ENCODE assay signal across 27 cellular contexts in genomic region chr4:169800541-169800940, GRCh38.
"Had no signal": no experiment of that assay in that cellular context is flagged by ENCODE, and none has a peak within 500 bp of the region (broad histone marks: within the 10 kb centered on the region; RNA-seq: fewer than 3 reads in every experiment).

No MANE protein-coding gene starts in this region.

- DNase-seq: activated CD4-positive, alpha-beta T cell treated with anti-CD3 and anti-CD28 coated beads for 4 hours; activated CD4-positive, alpha-beta T cell treated with anti-CD3 and anti-CD28 coated beads, Interleukin-2, amount 50 U/mL, for 4 hours; activated CD8-positive, alpha-beta memory T cell treated with anti-CD3 and anti-CD28 coated beads, Interleukin-2, amount 50 U/mL, for 4 hours; activated effector memory CD4-positive, alpha-beta T cell treated with anti-CD3 and anti-CD28 coated beads, Interleukin-2, amount 50 U/mL, for 16 hours; activated naive CD4-positive, alpha-beta T cell treated with anti-CD3 and anti-CD28 coated beads for 36 hours; activated naive CD8-positive, alpha-beta T cell treated with anti-CD3 and anti-CD28 coated beads for 36 hours; activated T-cell treated with anti-CD3 and anti-CD28 coated beads, Interleukin-2, amount 50 U/mL, for 1 hour; adrenal gland; endodermal cell; foreskin fibroblast; heart right ventricle; left cardiac atrium; left ventricle myocardium superior; naive thymus-derived CD4-positive, alpha-beta T cell; ovary; stimulated activated CD4-positive, alpha-beta T cell treated with anti-CD3 and anti-CD28 coated beads, Interleukin-15, amount 100 ng/mL, for 24 hours; stimulated activated CD4-positive, alpha-beta T cell treated with anti-CD3 and anti-CD28 coated beads, Interleukin-2, amount 100 ng/mL, for 24 hours; stimulated activated naive B cell treated with anti-CD40 and anti-IgM and Interleukin-4, amounts not matched to agents 10 μg/mL and 1 μg/mL and 100 μg/mL, for 72 hours; T-helper 1 cell; upper lobe of right lung had no signal

- H3K9me3 ChIP-seq: adrenal gland, ascending aorta, ovary, prostate gland, upper lobe of right lung had no signal

- ATAC-seq: esophagus mucosa; heart right ventricle; left cardiac atrium; left ventricle myocardium superior; naive thymus-derived CD4-positive, alpha-beta T cell; stimulated activated naive B cell treated with anti-CD40 and anti-IgM and Interleukin-4, amounts not matched to agents 10 μg/mL and 1 μg/mL and 100 μg/mL, for 72 hours; upper lobe of right lung had no signal

- H3K9me3 Mint-ChIP-seq: activated naive CD4-positive, alpha-beta T cell treated with anti-CD3 and anti-CD28 coated beads for 36 hours; activated naive CD8-positive, alpha-beta T cell treated with anti-CD3 and anti-CD28 coated beads for 36 hours; activated T-helper 1 cell treated with anti-CD3 and anti-CD28 coated beads, Interleukin-12 subunit alpha, Interleukin-12 subunit beta, Interleukin-2, Interleukin-4 antibody, amounts not matched to agents 30 ng/mL and 10 ng/mL and 1 ng/mL, durations not matched to agents 14 hours and 24 hours and 36 hours; brain; stimulated activated naive B cell treated with anti-CD40 and anti-IgM and Interleukin-4, amounts not matched to agents 10 μg/mL and 1 μg/mL and 100 μg/mL, for 72 hours had no signal

- H3K4me1 Mint-ChIP-seq: endodermal cell; naive thymus-derived CD4-positive, alpha-beta T cell; stimulated activated naive B cell treated with anti-CD40 and anti-IgM and Interleukin-4, amounts not matched to agents 10 μg/mL and 1 μg/mL and 100 μg/mL, for 72 hours had no signal

- H3K27ac Mint-ChIP-seq: activated naive CD4-positive, alpha-beta T cell treated with anti-CD3 and anti-CD28 coated beads for 36 hours; activated naive CD8-positive, alpha-beta T cell treated with anti-CD3 and anti-CD28 coated beads for 36 hours; activated T-helper 1 cell treated with anti-CD3 and anti-CD28 coated beads, Interleukin-12 subunit alpha, Interleukin-12 subunit beta, Interleukin-2, Interleukin-4 antibody, amounts not matched to agents 30 ng/mL and 10 ng/mL and 1 ng/mL, durations not matched to agents 14 hours and 24 hours and 36 hours; brain; endodermal cell; mesothelial cell of epicardium; stimulated activated naive B cell treated with anti-CD40 and anti-IgM and Interleukin-4, amounts not matched to agents 10 μg/mL and 1 μg/mL and 100 μg/mL, for 72 hours had no signal

- H3K27me3 Mint-ChIP-seq: brain had no signal

- H3K36me3 Mint-ChIP-seq: activated naive CD8-positive, alpha-beta T cell treated with anti-CD3 and anti-CD28 coated beads for 36 hours; brain; mesothelial cell of epicardium; naive thymus-derived CD4-positive, alpha-beta T cell; stimulated activated naive B cell treated with anti-CD40 and anti-IgM and Interleukin-4, amounts not matched to agents 10 μg/mL and 1 μg/mL and 100 μg/mL, for 72 hours had no signal

- H3K4me3 Mint-ChIP-seq: activated naive CD4-positive, alpha-beta T cell treated with anti-CD3 and anti-CD28 coated beads for 36 hours; activated naive CD8-positive, alpha-beta T cell treated with anti-CD3 and anti-CD28 coated beads for 36 hours; activated T-helper 1 cell treated with anti-CD3 and anti-CD28 coated beads, Interleukin-12 subunit alpha, Interleukin-12 subunit beta, Interleukin-2, Interleukin-4 antibody, amounts not matched to agents 30 ng/mL and 10 ng/mL and 1 ng/mL, durations not matched to agents 14 hours and 24 hours and 36 hours; brain; endodermal cell; mesothelial cell of epicardium; naive thymus-derived CD4-positive, alpha-beta T cell; stimulated activated naive B cell treated with anti-CD40 and anti-IgM and Interleukin-4, amounts not matched to agents 10 μg/mL and 1 μg/mL and 100 μg/mL, for 72 hours had no signal

- H3K27ac ChIP-seq: adrenal gland, ascending aorta, cardiac muscle cell, heart right ventricle, ovary, prostate gland, upper lobe of right lung had no signal
